Comparison of ENCODE assay signal across 8 cellular contexts in genomic region chr2:25228848-25229674, GRCh38.
DNase-seq lines count a peak whose midpoint lies in the region; ATAC-seq, FAIRE-seq and TF ChIP-seq lines count a peak whose summit lies in the region.

No MANE protein-coding gene starts in this region.

- CTCF ChIA-PET in HEK293T (lab: Yijun Ruan, JAX) = interaction anchor here (0.6 to 2.0 kb wide), 9 partner anchors 10 to 722 kb away, joined by 3 to 7 read pairs (median 3); no protein-coding TSS in a partner anchor

- FAIRE-seq in pancreas (lab: Jason Lieb, UNC) = no peak

- H3K27me3 ChIP-seq in pancreas = no peaks in the 10 kb centered on the region

- peaks cover 0 to 2% (median 0%) of the 10 kb centered on the region in 3 donors for H3K4me1 ChIP-seq in pancreas

- peak; percentile 34 to 66 (median 46) for TF ChIP-seq CTCF in pancreas (IDR thresholded peaks at IDR 0.05)

- intact Hi-C loops in pancreas (cut with DNase I) = no loop called here

- H3K9me3 ChIP-seq in pancreas = no peaks in the 10 kb centered on the region

- H3K4me3 ChIP-seq in pancreas = no peak overlapping the region

- H3K36me3 ChIP-seq in pancreas = peaks cover 0 to 12% (median 10%) of the 10 kb centered on the region in 3 donors

- ATAC-seq in pancreas (peak; percentile 74 to 93 (median 88)), GM18517 (IDR thresholded peaks at IDR 0.05; ENCODE audit: unreplicated experiment) (no peak), HG02973 (IDR thresholded peaks at IDR 0.05; ENCODE audit: unreplicated experiment) (no peak)

- POLR2A ChIA-PET in HEK293T (lab: Yijun Ruan, JAX) = no interaction called here

- DNase-seq in DMS153 (lab: John Stamatoyannopoulos, UW) (peak; percentile 50), HEK293T (ENCODE audit: extremely low spot score) (peak; percentile 90), NCI-H510A (lab: John Stamatoyannopoulos, UW) (peak; percentile 45), globus pallidus (ENCODE audit: low spot score) (peak; percentile 69), pancreas (peak in 4 of 6 donors; percentile 58 to 74 (median 62))
- peak; percentile 53 for DNase-seq in activated T-cell treated with anti-CD3 and anti-CD28 coated beads, Interleukin-2, amount 50 U/mL, for 1 hour

- WGBS in pancreas, 2 donors = 41% methylated on average over 19 of the region's 19 CpGs

- H3K27ac ChIP-seq in pancreas = no peak overlapping the region

TF ChIP-seq in HEK293T, 16 proteins besides CTCF, POLR2A, EP300 and RAD21:
- TF ChIP-seq ZNF384 (IDR thresholded peaks at IDR 0.05) (no peak), LEF1 (IDR thresholded peaks at IDR 0.05; ENCODE audit: borderline replicate concordance) (no peak), BHLHE40 (IDR thresholded peaks at IDR 0.05; ENCODE audit: borderline replicate concordance) (no peak), SUZ12 (IDR thresholded peaks at IDR 0.05) (no peak), FOXK2 (IDR thresholded peaks at IDR 0.05) (no peak), L3MBTL2 (conservative IDR thresholded peaks at IDR 0.05) (no peak)

Comparison
In these comparisons a context has a peak if more than half of its experiments do, and no peak if none do; other contexts are left out.
1. ATAC-seq: peak in pancreas (4 of 4); none in GM18517 (single experiment) and HG02973 (single experiment).
2. Peak in every context shown above with its lines, with median percentiles within 50 percentile points of each other: DNase-seq.